ENCODE assay signal across 21 cellular contexts in genomic region chr19:31254611-31255010, GRCh38.
DNase-seq lines count a peak whose midpoint lies in the region; ATAC-seq and TF ChIP-seq lines count a peak whose summit lies in the region.
"Had no signal": no experiment of that assay in that cellular context is flagged by ENCODE, and none has a peak within 500 bp of the region (broad histone marks: within the 10 kb centered on the region; RNA-seq: fewer than 3 reads in every experiment).

No MANE protein-coding gene starts in this region.

- peak overlapping the region; percentile 31 for H3K27ac ChIP-seq in AG04450 (ENCODE audit: low read depth, low read length)
- no peak overlapping the region for H3K27ac ChIP-seq in IMR-90 (ENCODE audit: insufficient read depth, low read length)
- H3K27ac ChIP-seq in epithelial cell of prostate: peak overlapping the region; percentile 29
- H3K27ac ChIP-seq: HL-60 had no signal

- H3K18ac ChIP-seq in IMR-90 (ENCODE audit: low read depth, low read length): no peak overlapping the region

- H3K36me3 ChIP-seq in IMR-90 (ENCODE audit: control insufficient read depth, insufficient read depth, low read length) (no peaks in the 10 kb centered on the region), mucosa of descending colon (ENCODE audit: low read depth) (no peaks in the 10 kb centered on the region)

- intact Hi-C loops in IMR-90 (cut with micrococcal nuclease): no loop called here
- intact Hi-C loops in posterior vena cava (cut with DNase I): no loop called here
- intact Hi-C loops in mucosa of descending colon (cut with DNase I, micrococcal nuclease): no loop called here

- H3K27me3 ChIP-seq in AG04450 (ENCODE audit: control insufficient read depth, insufficient read depth, low read length) (peaks cover 3% of the 10 kb centered on the region), IMR-90 (ENCODE audit: control insufficient read depth, insufficient read depth, low read length) (no peaks in the 10 kb centered on the region)

- ATAC-seq in IMR-90 (ENCODE audit: low read depth) (no peak), mucosa of descending colon (no peak)
- no peak for ATAC-seq in stimulated activated naive CD8-positive, alpha-beta T cell treated with anti-CD3 and anti-CD28 coated beads, Interleukin-15, amount 100 ng/mL, for 72 hours
- ATAC-seq: K562, PC-3 had no signal

- peak overlapping the region; percentile 16; the same call in 1 of the 2 replicates for H3K4ac ChIP-seq in IMR-90 (ENCODE audit: low read depth, low read length)

- H3K14ac ChIP-seq in IMR-90 (replicated peaks; ENCODE audit: low read depth, low read length): no peak overlapping the region

- no peak for DNase-seq in AG04450 (ENCODE audit: low read depth, low spot score)
- DNase-seq in IMR-90: no peak
- no peak for DNase-seq in epithelial cell of prostate (ENCODE audit: low read depth, low spot score)
- peak; percentile 49 for DNase-seq in osteocyte (ENCODE audit: extremely low spot score, unreplicated experiment)
- DNase-seq in hypothalamus (lab: John Stamatoyannopoulos, UW): no peak
- no peak for DNase-seq in posterior vena cava (ENCODE audit: low spot score)
- no peak for DNase-seq in stimulated activated naive CD8-positive, alpha-beta T cell treated with anti-CD3 and anti-CD28 coated beads, Interleukin-15, amount 100 ng/mL, for 72 hours
- no peak for DNase-seq in mucosa of descending colon
- DNase-seq: AML-193; Calu3; CD4-positive, alpha-beta T cell; GDM1; GOT3; HFFc6; NCI-H1048; NCI-H1694; NCI-H69; Right ventricle myocardium superior had no signal

- peaks cover 14% of the 10 kb centered on the region for H3K4me1 Mint-ChIP-seq in osteocyte (ENCODE audit: unreplicated experiment)
- no peaks in the 10 kb centered on the region for H3K4me1 Mint-ChIP-seq in stimulated activated naive CD8-positive, alpha-beta T cell treated with anti-CD3 and anti-CD28 coated beads, Interleukin-15, amount 100 ng/mL, for 72 hours

- H3K79me1 ChIP-seq in IMR-90 (ENCODE audit: low read depth in 1 of 2, low read length in 2 of 2): no peaks in the 10 kb centered on the region

- H4K8ac ChIP-seq in IMR-90 (ENCODE audit: low read depth in 2 of 2, low read length in 2 of 2): no peak overlapping the region; a peak in 1 of 4 replicates

- H3K9me3 Mint-ChIP-seq in osteocyte (ENCODE audit: unreplicated experiment): no peaks in the 10 kb centered on the region
- H3K9me3 Mint-ChIP-seq in stimulated activated naive CD8-positive, alpha-beta T cell treated with anti-CD3 and anti-CD28 coated beads, Interleukin-15, amount 100 ng/mL, for 72 hours: no peaks in the 10 kb centered on the region
- H3K9me3 Mint-ChIP-seq: CD4-positive, alpha-beta T cell had no signal

- H2BK5ac ChIP-seq in IMR-90 (ENCODE audit: low read depth, low read length, poor library complexity, severe bottlenecking): no peak overlapping the region

- no peaks in the 10 kb centered on the region for H3K36me3 Mint-ChIP-seq in osteocyte (ENCODE audit: unreplicated experiment)

- H4K20me1 ChIP-seq in IMR-90 (ENCODE audit: insufficient read depth, low read length): no peaks in the 10 kb centered on the region

- 88% methylated on average over 4 of the region's 4 CpGs; no CpG with 5 or more reads in 1 of the 2 experiments for WGBS in IMR-90 (ENCODE audit: extremely low coverage in 2 of 2, insufficient read length in 1 of 2), 2 experiments

- no peak overlapping the region for H2BK15ac ChIP-seq in IMR-90 (ENCODE audit: low read depth, low read length)

- no peak overlapping the region for H3K27ac Mint-ChIP-seq in osteocyte (ENCODE audit: unreplicated experiment)
- H3K27ac Mint-ChIP-seq in stimulated activated naive CD8-positive, alpha-beta T cell treated with anti-CD3 and anti-CD28 coated beads, Interleukin-15, amount 100 ng/mL, for 72 hours: peak overlapping the region in 1 of 2 donors; percentile 7
- H3K27ac Mint-ChIP-seq: CD4-positive, alpha-beta T cell; HFFc6 had no signal

- TF ChIP-seq POLR2A in IMR-90 (IDR thresholded peaks at IDR 0.05; ENCODE audit: low read depth, low read length): no peak

- H2AK9ac ChIP-seq in IMR-90 (replicated peaks; ENCODE audit: low read depth, low read length, poor library complexity): no peak overlapping the region

- no peak overlapping the region for H3K4me2 ChIP-seq in IMR-90 (ENCODE audit: low read depth, low read length)

- peak overlapping the region; percentile 36 for H2AFZ ChIP-seq in IMR-90 (replicated peaks; ENCODE audit: low read length, poor library complexity)

- H4K91ac ChIP-seq in IMR-90 (ENCODE audit: insufficient read depth, low read depth, low read length): no peak overlapping the region

- POLR2A ChIA-PET in AG04450 (lab: Yijun Ruan, JAX) (no interaction called here), IMR-90 (lab: Charles Lee; ENCODE audit: unreplicated experiment) (no interaction called here)

- no peak overlapping the region for H3K9ac ChIP-seq in IMR-90 (ENCODE audit: low read depth, low read length)

- dilution Hi-C loops in IMR-90 (cut with HindIII; ENCODE audit: low sequenced_read_pairs, unreplicated experiment): no loop called here

- peaks cover 12% of the 10 kb centered on the region; the same call in 1 of the 2 replicates for H3K9me1 ChIP-seq in IMR-90 (ENCODE audit: insufficient read depth, low read length)

- H2AK5ac ChIP-seq in IMR-90 (ENCODE audit: low read depth, low read length): no peak overlapping the region

- no peak overlapping the region for H3K4me3 Mint-ChIP-seq in osteocyte (ENCODE audit: unreplicated experiment)
- no peak overlapping the region for H3K4me3 Mint-ChIP-seq in stimulated activated naive CD8-positive, alpha-beta T cell treated with anti-CD3 and anti-CD28 coated beads, Interleukin-15, amount 100 ng/mL, for 72 hours
- H3K4me3 Mint-ChIP-seq: CD4-positive, alpha-beta T cell; HFFc6 had no signal

- H3K4me1 ChIP-seq in IMR-90 (ENCODE audit: control insufficient read depth, insufficient read depth, low read length) (peaks cover 7% of the 10 kb centered on the region; the same call in 1 of the 2 replicates), mucosa of descending colon (ENCODE audit: low read depth) (no peaks in the 10 kb centered on the region)

- H3K56ac ChIP-seq in IMR-90 (ENCODE audit: extremely low read depth, insufficient read depth, low read length): no peak overlapping the region

- no peak overlapping the region; the same call in 1 of the 2 replicates for H3K23ac ChIP-seq in IMR-90 (ENCODE audit: low read depth, low read length)

- peaks cover 5% of the 10 kb centered on the region; the same call in 1 of the 2 replicates for H3K9me3 ChIP-seq in AG04450 (ENCODE audit: control insufficient read depth, insufficient read depth, low read length)
- H3K9me3 ChIP-seq in IMR-90 (ENCODE audit: control insufficient read depth, insufficient read depth, low read length): no peaks in the 10 kb centered on the region
- no peaks in the 10 kb centered on the region for H3K9me3 ChIP-seq in mucosa of descending colon

- BruUV-seq in IMR-90 (replicated peaks; lab: Mats Ljungman, UMichigan): no TSS peak

- H4K5ac ChIP-seq in IMR-90 (ENCODE audit: low read depth, low read length): no peak overlapping the region

- H2BK120ac ChIP-seq in IMR-90 (ENCODE audit: low read depth, low read length): no peak overlapping the region

- H2BK20ac ChIP-seq in IMR-90 (ENCODE audit: low read depth, low read length): no peak overlapping the region

- TF ChIP-seq RAD21 in IMR-90 (IDR thresholded peaks at IDR 0.05; ENCODE audit: low read length): no peak

- H3K4me3 ChIP-seq in AG04450 (ENCODE audit: low read depth, low read length) (no peak overlapping the region), IMR-90 (ENCODE audit: insufficient read depth, low read depth, low read length) (no peak overlapping the region), mucosa of descending colon (no peak overlapping the region)
- H3K4me3 ChIP-seq: K562 had no signal

- in situ Hi-C loops in IMR-90 (cut with MboI; ENCODE audit: low sequenced_read_pairs): no loop called here

- CTCF ChIA-PET in AG04450 (lab: Charles Lee): interaction anchor here (0.9 kb wide), 1 partner anchor 11 kb away, joined by 3 read pairs; no protein-coding TSS in a partner anchor
- CTCF ChIA-PET in IMR-90 (lab: Yijun Ruan, JAX): no interaction called here

- H3K27me3 Mint-ChIP-seq in osteocyte (ENCODE audit: unreplicated experiment): no peaks in the 10 kb centered on the region
- H3K27me3 Mint-ChIP-seq in stimulated activated naive CD8-positive, alpha-beta T cell treated with anti-CD3 and anti-CD28 coated beads, Interleukin-15, amount 100 ng/mL, for 72 hours: peaks cover 29% of the 10 kb centered on the region

- TF ChIP-seq CTCF in AG04450 (IDR thresholded peaks at IDR 0.05; ENCODE audit: low read depth, low read length): no peak
- no peak for TF ChIP-seq CTCF in IMR-90 (conservative IDR thresholded peaks at IDR 0.05; ENCODE audit: low read depth, low read length)
- TF ChIP-seq CTCF in osteocyte (IDR thresholded peaks at IDR 0.05): no peak
- TF ChIP-seq CTCF in mucosa of descending colon (IDR thresholded peaks at IDR 0.05): no peak

TF ChIP-seq in IMR-90, 13 proteins besides CTCF, POLR2A, EP300 and RAD21:
- TF ChIP-seq ELK1 (IDR thresholded peaks at IDR 0.05; ENCODE audit: borderline replicate concordance, low read depth, low read length) (no peak), USF2 (IDR thresholded peaks at IDR 0.05; ENCODE audit: low read depth, low read length) (no peak), MXI1 (IDR thresholded peaks at IDR 0.05; ENCODE audit: borderline replicate concordance, low read depth, low read length) (no peak), CEBPB (IDR thresholded peaks at IDR 0.05; ENCODE audit: low read depth, low read length) (no peak), MAFK (IDR thresholded peaks at IDR 0.05; ENCODE audit: low read depth, low read length) (no peak), CHD1 (IDR thresholded peaks at IDR 0.05; ENCODE audit: low read depth, low read length) (no peak)
